8 cellular contexts compared by ENCODE assay signal in genomic region chr6:25136879-25137278, GRCh38.
A peak's percentile ranks its signal among the peaks of the same experiment; 100 is the strongest.
DNase-seq lines count a peak whose midpoint lies in the region; ATAC-seq and TF ChIP-seq lines count a peak whose summit lies in the region.

No MANE protein-coding gene starts in this region.

- H3K27ac ChIP-seq in left ventricle myocardium inferior (replicated peaks): peak overlapping the region; percentile 93

- H3K4me1 Mint-ChIP-seq in activated T-cell treated with anti-CD3 and anti-CD28 coated beads, Interleukin-2, amount 50 U/mL, for 72 hours (ENCODE audit: low read depth): peaks cover 38% of the 10 kb centered on the region
- peaks cover 26% of the 10 kb centered on the region for H3K4me1 Mint-ChIP-seq in stimulated activated memory B cell treated with anti-CD40 and anti-IgM and Interleukin-4, amounts not matched to agents 10 μg/mL and 1 μg/mL and 100 μg/mL, for 72 hours

- peaks cover 32 to 59% of the 10 kb centered on the region in 2 donors for H3K36me3 Mint-ChIP-seq in activated T-cell treated with anti-CD3 and anti-CD28 coated beads, Interleukin-2, amount 50 U/mL, for 72 hours (ENCODE audit: insufficient read depth in 2 of 2)
- peaks cover 24% of the 10 kb centered on the region for H3K36me3 Mint-ChIP-seq in stimulated activated memory B cell treated with anti-CD40 and anti-IgM and Interleukin-4, amounts not matched to agents 10 μg/mL and 1 μg/mL and 100 μg/mL, for 72 hours

- H3K9me3 ChIP-seq in left ventricle myocardium inferior (replicated peaks): peaks cover 18% of the 10 kb centered on the region

- H3K36me3 ChIP-seq in left ventricle myocardium inferior: peaks cover 6% of the 10 kb centered on the region

- TF ChIP-seq CTCF in left ventricle myocardium inferior (IDR thresholded peaks at IDR 0.05; ENCODE audit: borderline replicate concordance): no peak

- H3K4me3 ChIP-seq in left ventricle myocardium inferior: peak overlapping the region; percentile 67

- H3K9me3 Mint-ChIP-seq in activated T-cell treated with anti-CD3 and anti-CD28 coated beads, Interleukin-2, amount 50 U/mL, for 72 hours: peaks cover 3 to 4% of the 10 kb centered on the region in 2 donors
- H3K9me3 Mint-ChIP-seq in stimulated activated memory B cell treated with anti-CD40 and anti-IgM and Interleukin-4, amounts not matched to agents 10 μg/mL and 1 μg/mL and 100 μg/mL, for 72 hours: peaks cover 2% of the 10 kb centered on the region

- H3K27me3 ChIP-seq in left ventricle myocardium inferior (ENCODE audit: low read depth): no peaks in the 10 kb centered on the region

- H3K4me3 Mint-ChIP-seq in activated T-cell treated with anti-CD3 and anti-CD28 coated beads, Interleukin-2, amount 50 U/mL, for 72 hours: peak overlapping the region; percentile 87 to 90
- peak overlapping the region; percentile 82 for H3K4me3 Mint-ChIP-seq in stimulated activated memory B cell treated with anti-CD40 and anti-IgM and Interleukin-4, amounts not matched to agents 10 μg/mL and 1 μg/mL and 100 μg/mL, for 72 hours

- H3K27me3 Mint-ChIP-seq in activated T-cell treated with anti-CD3 and anti-CD28 coated beads, Interleukin-2, amount 50 U/mL, for 72 hours (ENCODE audit: low read depth): no peaks in the 10 kb centered on the region
- no peaks in the 10 kb centered on the region for H3K27me3 Mint-ChIP-seq in stimulated activated memory B cell treated with anti-CD40 and anti-IgM and Interleukin-4, amounts not matched to agents 10 μg/mL and 1 μg/mL and 100 μg/mL, for 72 hours

- peak; percentile 23 for DNase-seq in LHCN-M2 (ENCODE audit: low read depth)
- DNase-seq in activated T-cell treated with anti-CD3 and anti-CD28 coated beads, Interleukin-2, amount 50 U/mL, for 72 hours: no peak
- no peak for DNase-seq in left ventricle myocardium inferior
- no peak for DNase-seq in HuH-7 (ENCODE audit: low spot score)

- intact Hi-C loops in left ventricle myocardium inferior (cut with micrococcal nuclease): loop anchor here (5.0 to 10.0 kb wide), 2 partner anchors 50 to 58 kb away; no protein-coding TSS in a partner anchor

- H3K4me1 ChIP-seq in left ventricle myocardium inferior: peaks cover 32% of the 10 kb centered on the region

- peak overlapping the region; percentile 93 for H3K27ac Mint-ChIP-seq in activated T-cell treated with anti-CD3 and anti-CD28 coated beads, Interleukin-2, amount 50 U/mL, for 72 hours
- peak overlapping the region; percentile 86 for H3K27ac Mint-ChIP-seq in stimulated activated memory B cell treated with anti-CD40 and anti-IgM and Interleukin-4, amounts not matched to agents 10 μg/mL and 1 μg/mL and 100 μg/mL, for 72 hours

- no peak for ATAC-seq in activated T-cell treated with anti-CD3 and anti-CD28 coated beads, Interleukin-2, amount 50 U/mL, for 72 hours (replicated peaks in 1 of 2)
- no peak for ATAC-seq in stimulated activated memory B cell treated with anti-CD40 and anti-IgM and Interleukin-4, amounts not matched to agents 10 μg/mL and 1 μg/mL and 100 μg/mL, for 72 hours
- no peak for ATAC-seq in GM19023 (IDR thresholded peaks at IDR 0.05; ENCODE audit: unreplicated experiment)
- ATAC-seq in GM19467 (IDR thresholded peaks at IDR 0.05; ENCODE audit: unreplicated experiment): no peak
- no peak for ATAC-seq in GM19035 (IDR thresholded peaks at IDR 0.05; ENCODE audit: unreplicated experiment)
